ENCODE assay signal across 8 cellular contexts in genomic region chr9:1052119-1052907, GRCh38. TPM values are rescaled to one million over a fixed set of nuclear protein-coding genes. Genes with fewer than 3 reads are reported as not detected.
DNase-seq lines count a peak whose midpoint lies in the region; ATAC-seq and TF ChIP-seq lines count a peak whose summit lies in the region.

No MANE protein-coding gene starts in this region.

- no peak for TF ChIP-seq CTCF in left ventricle myocardium inferior (IDR thresholded peaks at IDR 0.05; ENCODE audit: borderline replicate concordance)
- TF ChIP-seq CTCF in coronary artery (IDR thresholded peaks at IDR 0.05), result no peak
- no peak for TF ChIP-seq CTCF in natural killer cell (IDR thresholded peaks at IDR 0.05)
- no peak for TF ChIP-seq CTCF in upper lobe of right lung (IDR thresholded peaks at IDR 0.05)
- TF ChIP-seq CTCF in body of pancreas (IDR thresholded peaks at IDR 0.05), result no peak

- DNase-seq in left ventricle myocardium inferior, result no peak
- DNase-seq in left ventricle myocardium superior, result no peak
- DNase-seq in coronary artery (ENCODE audit: low spot score), result no peak
- no peak for DNase-seq in natural killer cell
- DNase-seq in upper lobe of right lung, result no peak
- DNase-seq in body of pancreas, result no peak
- DNase-seq in activated CD4-positive, CD25-positive, alpha-beta regulatory T cell treated with anti-CD3 and anti-CD28 coated beads, Interleukin-2, amount 50 U/mL, for 72 hours, result no peak
- DNase-seq in kidney glomerular epithelial cell (lab: John Stamatoyannopoulos, UW), result no peak

- WGBS in body of pancreas, 2 donors, result 3 to 6% methylated on average over 27 to 36 of the region's 36 CpGs

- H3K9me3 Mint-ChIP-seq in natural killer cell, result no peaks in the 10 kb centered on the region

- ATAC-seq in left ventricle myocardium superior (no peak), natural killer cell (no peak), upper lobe of right lung (no peak), body of pancreas (no peak)

- H3K36me3 Mint-ChIP-seq in natural killer cell, result peaks cover 10% of the 10 kb centered on the region

- H3K4me1 ChIP-seq in left ventricle myocardium inferior (peaks cover 54% of the 10 kb centered on the region), upper lobe of right lung (peaks cover 37% of the 10 kb centered on the region), body of pancreas (peaks cover 44% of the 10 kb centered on the region)

- peaks cover 37% of the 10 kb centered on the region in 2 donors for H3K4me1 Mint-ChIP-seq in natural killer cell

- no peak overlapping the region for H3K27ac Mint-ChIP-seq in natural killer cell

- H3K9me3 ChIP-seq in left ventricle myocardium inferior (replicated peaks), result no peaks in the 10 kb centered on the region
- no peaks in the 10 kb centered on the region for H3K9me3 ChIP-seq in upper lobe of right lung
- no peaks in the 10 kb centered on the region for H3K9me3 ChIP-seq in body of pancreas

- H3K36me3 ChIP-seq in left ventricle myocardium inferior, result no peaks in the 10 kb centered on the region
- H3K36me3 ChIP-seq in upper lobe of right lung, result no peaks in the 10 kb centered on the region
- no peaks in the 10 kb centered on the region for H3K36me3 ChIP-seq in body of pancreas (replicated peaks in 1 of 2; ENCODE audit: insufficient read depth in 1 of 2, low read depth in 2 of 2)

- intact Hi-C loops in left ventricle myocardium inferior (cut with micrococcal nuclease) (no loop called here), left ventricle myocardium superior (cut with micrococcal nuclease) (no loop called here), natural killer cell (cut with micrococcal nuclease) (no loop called here), upper lobe of right lung (cut with DNase I) (no loop called here), body of pancreas (cut with DNase I) (no loop called here)

- peaks cover 100% of the 10 kb centered on the region for H3K27me3 ChIP-seq in left ventricle myocardium inferior (ENCODE audit: low read depth)
- peaks cover 100% of the 10 kb centered on the region for H3K27me3 ChIP-seq in upper lobe of right lung
- H3K27me3 ChIP-seq in body of pancreas, result peaks cover 0 to 52% of the 10 kb centered on the region in 2 donors

- no peak for TF ChIP-seq POLR2A in body of pancreas (IDR thresholded peaks at IDR 0.05)

- H3K27me3 Mint-ChIP-seq in natural killer cell (ENCODE audit: low read depth in 2 of 2), result peaks cover 68 to 78% of the 10 kb centered on the region in 2 donors

- peak overlapping the region; percentile 47 for H3K4me3 Mint-ChIP-seq in natural killer cell

- H3K4me3 ChIP-seq in left ventricle myocardium inferior (peak overlapping the region; percentile 60), coronary artery (peak overlapping the region; percentile 63), upper lobe of right lung (peak overlapping the region; percentile 19), body of pancreas (no peak overlapping the region)

- no peak overlapping the region for H3K27ac ChIP-seq in left ventricle myocardium inferior (replicated peaks)
- H3K27ac ChIP-seq in coronary artery, result no peak overlapping the region
- no peak overlapping the region for H3K27ac ChIP-seq in upper lobe of right lung
- H3K27ac ChIP-seq in body of pancreas, result no peak overlapping the region

RNA-seq across cellular contexts. Expression of gene DMRT2, which starts 2.2 kb away (rescaled TPM):
- total RNA-seq in left ventricle myocardium inferior (not detected), left ventricle myocardium superior (0.12 TPM), natural killer cell (not detected), upper lobe of right lung (0.46 TPM), body of pancreas (1 to 10 TPM in 1 of 2 donors, not detected in 1; 4.0 TPM)

Comparison
In these comparisons a context has a peak if more than half of its experiments do, and no peak if none do; other contexts are left out.
1. H3K4me3 ChIP-seq: peak in left ventricle myocardium inferior (single experiment), coronary artery (single experiment) and upper lobe of right lung (single experiment); none in body of pancreas (0 of 2).